In the genomic region with DNA sequence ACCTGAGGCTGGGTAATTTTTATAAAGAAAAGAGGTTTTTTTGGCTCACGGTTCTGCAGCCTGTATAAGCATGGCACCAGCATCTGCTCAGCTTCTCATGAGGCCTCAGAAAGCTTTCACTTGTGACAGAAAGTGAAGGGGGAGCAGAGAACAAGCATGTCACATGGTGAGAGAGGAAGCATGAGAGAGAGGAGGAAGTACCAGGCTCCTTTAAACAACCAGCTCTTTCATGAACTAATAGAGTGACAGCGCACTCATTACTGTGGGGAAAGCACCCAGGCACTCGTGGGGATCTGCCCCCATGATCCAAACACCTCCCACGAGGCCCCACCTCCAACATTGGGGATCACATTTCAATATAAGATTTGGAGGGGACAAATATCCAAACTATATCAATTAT, we compare ENCODE assay signal across 9 cellular contexts.
DNase-seq lines count a peak whose midpoint lies in the region; ATAC-seq and TF ChIP-seq lines count a peak whose summit lies in the region.
"Had no signal": no experiment of that assay in that cellular context is flagged by ENCODE, and none has a peak within 500 bp of the region (broad histone marks: within the 10 kb centered on the region; RNA-seq: fewer than 3 reads in every experiment).

No MANE protein-coding gene starts in this region.

- H3K36me3 ChIP-seq in CD4-positive, alpha-beta memory T cell (ENCODE audit: insufficient read depth, low read length), result no peaks in the 10 kb centered on the region
- peaks cover 0 to 15% (median 0%) of the 10 kb centered on the region in 3 donors for H3K36me3 ChIP-seq in esophagus squamous epithelium

- H3K4me3 Mint-ChIP-seq in CD4-positive, alpha-beta memory T cell, result peak overlapping the region in 6 of 8 donors; percentile 11 to 64 (median 46)
- H3K4me3 Mint-ChIP-seq in effector memory CD8-positive, alpha-beta T cell, result peak overlapping the region in 1 of 2 donors; percentile 30

- peak; percentile 90 for ATAC-seq in GM21360 (IDR thresholded peaks at IDR 0.05; ENCODE audit: unreplicated experiment)
- peak; percentile 74 for ATAC-seq in effector memory CD8-positive, alpha-beta T cell (replicated peaks)

- no peak overlapping the region for H3K27ac ChIP-seq in CD4-positive, alpha-beta memory T cell (ENCODE audit: low read depth, low read length)
- H3K27ac ChIP-seq in substantia nigra (ENCODE audit: low read depth, low read length, poor library complexity, severe bottlenecking) (peak overlapping the region; percentile 39), esophagus squamous epithelium (no peak overlapping the region)

- POLR2A ChIA-PET in CD4-positive, alpha-beta memory T cell (lab: Charles Lee; ENCODE audit: partially characterized antibody), result no interaction called here

- CTCF ChIA-PET in CD4-positive, alpha-beta memory T cell (lab: Charles Lee; ENCODE audit: partially characterized antibody), result no interaction called here

- no peaks in the 10 kb centered on the region for H3K27me3 Mint-ChIP-seq in CD4-positive, alpha-beta memory T cell
- H3K27me3 Mint-ChIP-seq in effector memory CD8-positive, alpha-beta T cell, result no peaks in the 10 kb centered on the region

- H3K4me1 ChIP-seq in CD4-positive, alpha-beta memory T cell (ENCODE audit: insufficient read depth, low read length), result peaks cover 13% of the 10 kb centered on the region
- no peaks in the 10 kb centered on the region for H3K4me1 ChIP-seq in esophagus squamous epithelium

- H3K4me1 Mint-ChIP-seq in CD4-positive, alpha-beta memory T cell, result peaks cover 12 to 30% (median 20%) of the 10 kb centered on the region in 4 donors
- H3K4me1 Mint-ChIP-seq in effector memory CD8-positive, alpha-beta T cell (ENCODE audit: low read depth in 2 of 2), result peaks cover 17 to 23% of the 10 kb centered on the region in 2 donors

- H3K27ac Mint-ChIP-seq in CD4-positive, alpha-beta memory T cell, result peak overlapping the region in 5 of 7 donors; percentile 22 to 87 (median 63)
- H3K27ac Mint-ChIP-seq in effector memory CD8-positive, alpha-beta T cell, result peak overlapping the region in 1 of 2 donors; percentile 49

- H3K9me3 Mint-ChIP-seq in CD4-positive, alpha-beta memory T cell, result no peaks in the 10 kb centered on the region
- no peaks in the 10 kb centered on the region for H3K9me3 Mint-ChIP-seq in effector memory CD8-positive, alpha-beta T cell

- no peak overlapping the region for H3K4me3 ChIP-seq in CD4-positive, alpha-beta memory T cell (ENCODE audit: low read length in 2 of 2)
- H3K4me3 ChIP-seq in esophagus squamous epithelium, result no peak overlapping the region
- H3K4me3 ChIP-seq: upper lobe of left lung had no signal

- no peak for TF ChIP-seq POLR2A in esophagus squamous epithelium (IDR thresholded peaks at IDR 0.05)

- peaks cover 13 to 33% of the 10 kb centered on the region in 2 donors for H3K36me3 Mint-ChIP-seq in CD4-positive, alpha-beta memory T cell
- no peaks in the 10 kb centered on the region for H3K36me3 Mint-ChIP-seq in effector memory CD8-positive, alpha-beta T cell (ENCODE audit: insufficient read depth)

- intact Hi-C loops in CD4-positive, alpha-beta memory T cell (cut with micrococcal nuclease), result no loop called here
- intact Hi-C loops in esophagus squamous epithelium (cut with DNase I), result no loop called here

- 53 to 59% methylated on average over 3 to 4 of the region's 4 CpGs for WGBS in esophagus squamous epithelium, 2 donors

- no peaks in the 10 kb centered on the region for H3K9me3 ChIP-seq in CD4-positive, alpha-beta memory T cell (ENCODE audit: control insufficient read depth in 1 of 2, low read length in 2 of 2)
- H3K9me3 ChIP-seq in esophagus squamous epithelium, result no peaks in the 10 kb centered on the region
- H3K9me3 ChIP-seq: upper lobe of left lung had no signal

- no peaks in the 10 kb centered on the region for H3K27me3 ChIP-seq in CD4-positive, alpha-beta memory T cell (ENCODE audit: insufficient read depth, low read length)
- no peaks in the 10 kb centered on the region for H3K27me3 ChIP-seq in esophagus squamous epithelium
- H3K27me3 ChIP-seq: upper lobe of left lung had no signal

- no peak for TF ChIP-seq CTCF in esophagus squamous epithelium (IDR thresholded peaks at IDR 0.05)

- DNase-seq in CD4-positive, alpha-beta memory T cell, result peak in 4 of 5 donors; percentile 2 to 25 (median 12)
- peak; percentile 47 for DNase-seq in NAMALWA (ENCODE audit: low spot score)
- DNase-seq in effector memory CD8-positive, alpha-beta T cell, result peak in 1 of 3 experiments; percentile 2
- peak in 32 of 49 donors; percentile 13 to 81 (median 36) for DNase-seq in substantia nigra (lab: John Stamatoyannopoulos, UW)
- DNase-seq in NCI-H2227 treated with DMSO at 0.1 percent for 48 hours (lab: John Stamatoyannopoulos, UW), result no peak
- DNase-seq in COLO829 (ENCODE audit: low spot score), result no peak
- no peak for DNase-seq in esophagus squamous epithelium (lab: John Stamatoyannopoulos, UW)

Comparison
In these comparisons a context has a peak if more than half of its experiments do, and no peak if none do; other contexts are left out.
1. DNase-seq: peak in CD4-positive, alpha-beta memory T cell (4 of 5), NAMALWA (single experiment) and substantia nigra (32 of 49); none in NCI-H2227 treated with DMSO at 0.1 percent for 48 hours (single experiment), COLO829 (single experiment) and esophagus squamous epithelium (single experiment).